In genomic region chr1:90964444-90965035, GRCh38 we compare ENCODE assay signal across 9 cellular contexts. TPM values are rescaled to one million over a fixed set of nuclear protein-coding genes. Genes with fewer than 3 reads are reported as not detected.
DNase-seq lines count a peak whose midpoint lies in the region; ATAC-seq and TF ChIP-seq lines count a peak whose summit lies in the region.
"Had no signal": no experiment of that assay in that cellular context is flagged by ENCODE, and none has a peak within 500 bp of the region (broad histone marks: within the 10 kb centered on the region; RNA-seq: fewer than 3 reads in every experiment).

No MANE protein-coding gene starts in this region.

- H3K9ac ChIP-seq in endodermal cell (ENCODE audit: extremely low read depth, low read length, poor library complexity, severe bottlenecking), result no peak overlapping the region

- H3K27ac Mint-ChIP-seq in endodermal cell, result no peak overlapping the region

- H3K27me3 ChIP-seq in endodermal cell (ENCODE audit: control insufficient read depth, insufficient read depth, low read length, poor library complexity, severe bottlenecking) (no peaks in the 10 kb centered on the region), ovary (no peaks in the 10 kb centered on the region)

- no peak for ATAC-seq in GM18505 (IDR thresholded peaks at IDR 0.05; ENCODE audit: unreplicated experiment)

- H3K4me3 ChIP-seq in endodermal cell (ENCODE audit: low read length) (no peak overlapping the region), ovary (no peak overlapping the region)

- intact Hi-C loops in ovary (cut with DNase I), result no loop called here

- no peaks in the 10 kb centered on the region for H3K9me3 Mint-ChIP-seq in endodermal cell
- H3K9me3 Mint-ChIP-seq: naive B cell had no signal

- H3K9me3 ChIP-seq in endodermal cell (ENCODE audit: control insufficient read depth, low read length), result peaks cover 4% of the 10 kb centered on the region
- no peaks in the 10 kb centered on the region for H3K9me3 ChIP-seq in ovary

- H3K36me3 ChIP-seq in endodermal cell (ENCODE audit: control insufficient read depth, insufficient read depth, low read length), result peaks cover 31% of the 10 kb centered on the region
- H3K36me3 ChIP-seq in ovary, result no peaks in the 10 kb centered on the region

- no peak for TF ChIP-seq POLR2A in ovary (IDR thresholded peaks at IDR 0.05)
- TF ChIP-seq POLR2A in GM18505 (IDR thresholded peaks at IDR 0.05; ENCODE audit: borderline replicate concordance, extremely low read depth, insufficient read depth, insufficient read length), result no peak

- H3K27me3 Mint-ChIP-seq in endodermal cell (ENCODE audit: insufficient read depth), result no peaks in the 10 kb centered on the region
- H3K27me3 Mint-ChIP-seq: naive B cell had no signal

- WGBS in endodermal cell (ENCODE audit: insufficient coverage in 1 of 2, insufficient read length in 1 of 2), 2 experiments, result 44% methylated on average over 1 of the region's 1 CpG; no CpG with 5 or more reads in 1 of the 2 experiments
- 36 to 56% (median 47%) methylated on average over 1 of the region's 1 CpG for WGBS in ovary, 3 donors

- no peak for TF ChIP-seq EP300 in ovary (IDR thresholded peaks at IDR 0.05)

- H3K36me3 Mint-ChIP-seq in endodermal cell (ENCODE audit: low read depth), result peaks cover 12% of the 10 kb centered on the region
- H3K36me3 Mint-ChIP-seq: naive B cell had no signal

- no peak overlapping the region for H3K4me3 Mint-ChIP-seq in endodermal cell
- H3K4me3 Mint-ChIP-seq: naive B cell had no signal

- H3K27ac ChIP-seq in endodermal cell (ENCODE audit: low read depth, low read length) (no peak overlapping the region), ovary (no peak overlapping the region)

- TF ChIP-seq CTCF in endodermal cell (conservative IDR thresholded peaks at IDR 0.05), result peak; percentile 79
- TF ChIP-seq CTCF in ovary (IDR thresholded peaks at IDR 0.05), result no peak

- DNase-seq in NCI-H446 (lab: John Stamatoyannopoulos, UW) (peak; percentile 7 to 60), NCI-H446 treated with DMSO at 0.1 percent for 48 hours (lab: John Stamatoyannopoulos, UW) (no peak), NCI-H345 (lab: John Stamatoyannopoulos, UW) (peak; percentile 10), endodermal cell (no peak), renal cortical epithelial cell (ENCODE audit: low read depth) (peak; percentile 62), hypothalamus (lab: John Stamatoyannopoulos, UW) (no peak), ovary (no peak)
- DNase-seq: naive B cell had no signal

- no peaks in the 10 kb centered on the region for H3K4me1 Mint-ChIP-seq in endodermal cell

- H3K4me1 ChIP-seq in endodermal cell (ENCODE audit: control insufficient read depth, insufficient read depth, low read length) (no peaks in the 10 kb centered on the region), ovary (ENCODE audit: insufficient read depth) (no peaks in the 10 kb centered on the region)

RNA-seq across cellular contexts. Expression of gene ZNF644, which starts 57.3 kb away (rescaled TPM):
- total RNA-seq in endodermal cell, result 10 to 100 TPM; 57.5 to 75.7 TPM
- 53.1 TPM for polyA plus RNA-seq in endodermal cell (2013, experiment 1 of 2)
- 51.5 TPM for polyA plus RNA-seq in endodermal cell (2013, experiment 2 of 2)
- 58.3 and 81.3 TPM in 2 replicates for total RNA-seq in renal cortical epithelial cell
- total RNA-seq in ovary, result 10 to 100 TPM; 54.9 to 68.6 (median 57.9) TPM
- 10 to 100 TPM; 21.0 to 23.1 TPM for polyA plus RNA-seq in ovary

Comparison
In these comparisons a context has a peak if more than half of its experiments do, and no peak if none do; other contexts are left out.
1. DNase-seq: peak in NCI-H446 (2 of 2), NCI-H345 (single experiment) and renal cortical epithelial cell (single experiment); none in NCI-H446 treated with DMSO at 0.1 percent for 48 hours (single experiment), endodermal cell (single experiment), hypothalamus (0 of 51) and ovary (0 of 5).